ENCODE assay signal across 8 cellular contexts in the genomic region with DNA sequence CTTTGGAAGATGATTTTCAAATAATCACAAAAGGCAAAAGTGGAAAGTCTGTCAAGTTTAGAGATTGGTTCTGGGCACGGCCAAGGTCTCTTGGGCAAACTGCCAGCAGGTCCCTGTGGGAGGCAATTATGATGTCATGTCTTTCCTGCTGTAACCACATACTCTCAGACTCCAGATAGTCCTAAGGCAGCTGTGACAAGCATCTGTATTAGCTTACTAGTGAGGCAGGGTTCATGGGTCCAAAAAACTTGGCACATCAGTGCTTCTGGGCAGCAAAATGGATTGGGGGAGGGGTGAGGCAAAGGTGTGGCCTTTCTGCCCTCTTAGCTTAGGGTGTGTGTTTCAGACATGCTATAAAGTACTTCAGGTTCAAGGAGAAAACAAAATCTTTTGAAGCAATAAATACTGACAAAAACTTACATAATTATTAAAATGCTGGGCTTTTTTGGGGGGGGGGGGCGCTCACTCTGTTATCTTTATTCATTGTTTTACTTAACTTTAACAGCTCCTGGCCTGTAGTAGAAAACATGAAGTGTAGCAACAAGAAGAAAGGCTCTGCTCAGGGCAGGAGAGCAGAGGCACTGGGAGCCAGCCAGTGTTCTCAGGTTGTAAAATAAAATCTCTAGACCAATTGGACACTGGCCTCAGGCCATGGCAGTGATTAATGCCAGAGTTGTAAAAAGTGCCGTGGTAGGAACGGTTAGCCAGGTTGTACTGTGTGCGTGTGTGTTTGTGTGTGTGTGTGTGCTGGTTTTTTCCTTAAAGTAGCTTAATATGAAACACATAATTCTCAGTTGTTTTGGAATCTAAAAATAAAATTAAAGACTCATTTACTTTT. TPM values are rescaled to one million over a fixed set of nuclear protein-coding genes. Genes with fewer than 3 reads are reported as not detected.
DNase-seq lines count a peak whose midpoint lies in the region; ATAC-seq lines count a peak whose summit lies in the region.

No MANE protein-coding gene starts in this region.

- intact Hi-C loops in right cardiac atrium (cut with DNase I): no loop called here

- H4K5ac ChIP-seq in mesendoderm (ENCODE audit: low read length): no peak overlapping the region

- no peak overlapping the region for H4K8ac ChIP-seq in mesendoderm (ENCODE audit: low read depth, low read length)

- H2BK5ac ChIP-seq in mesendoderm (ENCODE audit: low read length): no peak overlapping the region

- no peak overlapping the region for H3K9ac ChIP-seq in mesendoderm (ENCODE audit: low read length)

- H3K4ac ChIP-seq in mesendoderm (ENCODE audit: low read depth, low read length): no peak overlapping the region

- no peak overlapping the region for H3K18ac ChIP-seq in mesendoderm (ENCODE audit: low read length)

- H3K36me3 ChIP-seq in mesendoderm (ENCODE audit: control insufficient read depth, insufficient read depth, low read length): no peaks in the 10 kb centered on the region

- WGBS in right cardiac atrium: 15% methylated on average over 5 of the region's 5 CpGs
- WGBS in mesendoderm (ENCODE audit: extremely low coverage, insufficient coverage, low lambda C conversion rate): no CpG with 5 or more reads among the region's 5 CpGs

- H3K9me3 ChIP-seq in right cardiac atrium (ENCODE audit: control insufficient read depth, low read length): no peaks in the 10 kb centered on the region

- H2BK120ac ChIP-seq in mesendoderm (ENCODE audit: low read depth, low read length): no peak overlapping the region

- no peak overlapping the region for H3K4me2 ChIP-seq in mesendoderm (ENCODE audit: low read length)

- H3K4me1 ChIP-seq in right cardiac atrium (ENCODE audit: control insufficient read depth, insufficient read depth, low read length) (peaks cover 1% of the 10 kb centered on the region), mesendoderm (ENCODE audit: control insufficient read depth, low read depth, low read length) (no peaks in the 10 kb centered on the region)

- H2AK5ac ChIP-seq in mesendoderm (ENCODE audit: low read length): no peak overlapping the region

- H3K27ac ChIP-seq in right cardiac atrium (ENCODE audit: low read length): no peak overlapping the region
- no peak overlapping the region for H3K27ac ChIP-seq in mesendoderm (ENCODE audit: low read depth, low read length)

- H3K27me3 ChIP-seq in right cardiac atrium (ENCODE audit: control insufficient read depth, insufficient read depth) (no peaks in the 10 kb centered on the region), mesendoderm (ENCODE audit: insufficient read depth, low read length, poor library complexity) (no peaks in the 10 kb centered on the region)

- no peak overlapping the region for H3K23ac ChIP-seq in mesendoderm (ENCODE audit: low read length)

- no peak overlapping the region for H2BK15ac ChIP-seq in mesendoderm (replicated peaks; ENCODE audit: low read depth)

- no peaks in the 10 kb centered on the region for H3K79me2 ChIP-seq in mesendoderm (ENCODE audit: control insufficient read depth, insufficient read depth, low read length)

- DNase-seq in DMS53 (lab: John Stamatoyannopoulos, UW): peak; percentile 89
- peak; percentile 81 for DNase-seq in NCI-H226
- peak; percentile 58 to 66 for DNase-seq in activated T-cell treated with anti-CD3 and anti-CD28 coated beads, Interleukin-2, amount 50 U/mL, for 48 hours
- peak; percentile 87 to 93 (median 91) for DNase-seq in right cardiac atrium
- DNase-seq in stimulated activated CD4-positive, alpha-beta T cell treated with anti-CD3 and anti-CD28 coated beads, Interleukin-12 subunit alpha, Interleukin-12 subunit beta, amount 100 ng/mL, for 48 hours (ENCODE audit: low read depth in 2 of 3, low spot score in 1 of 3): peak in 2 of 3 donors; percentile 33 to 37
- no peak for DNase-seq in mesendoderm
- DNase-seq in cerebellum (ENCODE audit: low spot score): no peak

- no peak overlapping the region for H3K4me3 ChIP-seq in right cardiac atrium (ENCODE audit: low read length)
- H3K4me3 ChIP-seq in mesendoderm (ENCODE audit: low read length): no peak overlapping the region

- H3K56ac ChIP-seq in mesendoderm (ENCODE audit: low read length): no peak overlapping the region

- ATAC-seq in HG02642 (IDR thresholded peaks at IDR 0.05; ENCODE audit: poor library complexity, unreplicated experiment) (peak; percentile 60), right cardiac atrium (peak; percentile 94 to 97)

- H3K79me1 ChIP-seq in mesendoderm (ENCODE audit: low read length): no peaks in the 10 kb centered on the region

RNA-seq across cellular contexts. Expression of gene TANC1, which starts 14.3 kb away (rescaled TPM):
- total RNA-seq in right cardiac atrium: 10 to 100 TPM; 44.2 to 75.8 (median 51.1) TPM
- polyA plus RNA-seq in right cardiac atrium: 22.8 TPM
- polyA plus RNA-seq in mesendoderm (2013, experiment 1 of 2): 2.6 TPM
- 2.8 TPM for polyA plus RNA-seq in mesendoderm (2013, experiment 2 of 2)
- total RNA-seq in cerebellum: 40.3 TPM

Comparison
In these comparisons a context has a peak if more than half of its experiments do, and no peak if none do; other contexts are left out.
1. DNase-seq: peak in DMS53 (single experiment), NCI-H226 (single experiment), activated T-cell treated with anti-CD3 and anti-CD28 coated beads, Interleukin-2, amount 50 U/mL, for 48 hours (2 of 2), right cardiac atrium (3 of 3) and stimulated activated CD4-positive, alpha-beta T cell treated with anti-CD3 and anti-CD28 coated beads, Interleukin-12 subunit alpha, Interleukin-12 subunit beta, amount 100 ng/mL, for 48 hours (2 of 3); none in mesendoderm (single experiment) and cerebellum (single experiment).